14 cellular contexts compared by ENCODE assay signal in genomic region chr1:7013833-7014639, GRCh38.
DNase-seq lines count a peak whose midpoint lies in the region; ATAC-seq lines count a peak whose summit lies in the region.
"Had no signal": no experiment of that assay in that cellular context is flagged by ENCODE, and none has a peak within 500 bp of the region (broad histone marks: within the 10 kb centered on the region; RNA-seq: fewer than 3 reads in every experiment).

No MANE protein-coding gene starts in this region.

- no peaks in the 10 kb centered on the region for H3K27me3 ChIP-seq in aorta (ENCODE audit: control insufficient read depth in 1 of 2, insufficient read depth in 2 of 2, low read length in 1 of 2)

- H3K27ac ChIP-seq in aorta (ENCODE audit: low read depth in 1 of 2, low read length in 2 of 2), result no peak overlapping the region

- H3K9me3 ChIP-seq in aorta (ENCODE audit: control insufficient read depth, low read length), result no peaks in the 10 kb centered on the region

- intact Hi-C loops in left cardiac atrium (cut with DNase I) (no loop called here), aorta (cut with DNase I) (no loop called here)

- no peaks in the 10 kb centered on the region for H3K4me1 ChIP-seq in aorta (ENCODE audit: control insufficient read depth in 1 of 2, insufficient read depth in 2 of 2, low read length in 2 of 2)

- 50% methylated on average over 18 of the region's 18 CpGs for WGBS in aorta, 2 donors

- H3K36me3 ChIP-seq in aorta (ENCODE audit: control insufficient read depth in 1 of 2, insufficient read depth in 2 of 2, low read length in 1 of 2), result no peaks in the 10 kb centered on the region

- no peak overlapping the region for H3K4me3 ChIP-seq in aorta (ENCODE audit: low read length in 2 of 2)

- peak; percentile 87 to 94 for ATAC-seq in left cardiac atrium
- ATAC-seq in aorta (ENCODE audit: low FRiP score), result peak; percentile 28
- ATAC-seq in HG03175 (IDR thresholded peaks at IDR 0.05; ENCODE audit: unreplicated experiment), result no peak
- no peak for ATAC-seq in GM21515 (IDR thresholded peaks at IDR 0.05; ENCODE audit: unreplicated experiment)
- ATAC-seq: CD8-positive, alpha-beta T cell; Panc1 had no signal

- peak; percentile 85 for DNase-seq in cerebellum (ENCODE audit: low spot score)
- peak; percentile 31 for DNase-seq in left cardiac atrium
- DNase-seq in mesenteric fat pad (ENCODE audit: low spot score), result peak; percentile 76
- no peak for DNase-seq in aorta
- DNase-seq in stimulated activated CD4-positive, alpha-beta T cell treated with anti-CD3 and anti-CD28 coated beads, Interleukin-2, amount 100 ng/mL, for 48 hours, result no peak
- DNase-seq: CD8-positive, alpha-beta T cell; NCI-H1105 treated with DMSO at 0.1 percent for 48 hours; NCI-H187; NCI-H446 treated with DMSO at 0.1 percent for 48 hours; NCI-H748 treated with DMSO at 0.1 percent for 48 hours; SHP77 treated with DMSO at 0.1 percent for 48 hours had no signal

Comparison
In these comparisons a context has a peak if more than half of its experiments do, and no peak if none do; other contexts are left out.
1. DNase-seq: peak in cerebellum (single experiment), left cardiac atrium (single experiment) and mesenteric fat pad (single experiment); none in aorta (0 of 2) and stimulated activated CD4-positive, alpha-beta T cell treated with anti-CD3 and anti-CD28 coated beads, Interleukin-2, amount 100 ng/mL, for 48 hours (0 of 2).
2. ATAC-seq: peak in left cardiac atrium (2 of 2) and aorta (single experiment); none in HG03175 (single experiment) and GM21515 (single experiment).